Comparison of ENCODE assay signal across 7 cellular contexts in genomic region chr2:29196792-29197788, GRCh38.
A peak's percentile ranks its signal among the peaks of the same experiment; 100 is the strongest.
DNase-seq lines count a peak whose midpoint lies in the region; ATAC-seq and TF ChIP-seq lines count a peak whose summit lies in the region.

No MANE protein-coding gene starts in this region.

- intact Hi-C loops in tibial artery (cut with DNase I; ENCODE audit: low total_unique reads) = loop anchor here (2.0 kb wide), 1 partner anchor 238 kb away; no protein-coding TSS in a partner anchor

- no peaks in the 10 kb centered on the region for H3K9me3 ChIP-seq in Peyer's patch
- H3K9me3 ChIP-seq in tibial artery = no peaks in the 10 kb centered on the region

- H3K27me3 ChIP-seq in Peyer's patch = no peaks in the 10 kb centered on the region
- no peaks in the 10 kb centered on the region for H3K27me3 ChIP-seq in tibial artery

- peak; percentile 62 for ATAC-seq in omental fat pad (ENCODE audit: low FRiP score)

- H3K4me1 ChIP-seq in Peyer's patch = no peaks in the 10 kb centered on the region
- H3K4me1 ChIP-seq in tibial artery = no peaks in the 10 kb centered on the region

- peak; percentile 61 for DNase-seq in KBM-7
- DNase-seq in Peyer's patch = peak; percentile 62 to 86 (median 69)
- DNase-seq in activated T-helper 1 cell treated with Interleukin-2 at 50 U/mL for 16 hours (ENCODE audit: low read depth) = peak; percentile 53
- DNase-seq in fibroblast of villous mesenchyme (ENCODE audit: low read depth) = peak; percentile 60
- DNase-seq in omental fat pad (ENCODE audit: low spot score) = peak; percentile 55
- DNase-seq in tibial artery = peak in 1 of 2 donors; percentile 51

- H3K4me3 ChIP-seq in GM12875 (ENCODE audit: low read depth, low read length) (no peak overlapping the region), Peyer's patch (no peak overlapping the region), fibroblast of villous mesenchyme (ENCODE audit: low read depth, low read length) (no peak overlapping the region), tibial artery (no peak overlapping the region)

- TF ChIP-seq POLR2A in Peyer's patch (IDR thresholded peaks at IDR 0.05) = no peak

- H3K36me3 ChIP-seq in Peyer's patch (no peaks in the 10 kb centered on the region), tibial artery (peaks cover 0 to 2% (median 0%) of the 10 kb centered on the region in 3 donors)

- peak; percentile 85 for TF ChIP-seq CTCF in GM12875 (IDR thresholded peaks at IDR 0.05; ENCODE audit: borderline replicate concordance, insufficient read depth, low read depth, low read length)
- TF ChIP-seq CTCF in Peyer's patch (IDR thresholded peaks at IDR 0.05) = peak; percentile 46 to 78 (median 70)
- peak; percentile 80 for TF ChIP-seq CTCF in fibroblast of villous mesenchyme (IDR thresholded peaks at IDR 0.05; ENCODE audit: insufficient read depth, low read depth, low read length)
- TF ChIP-seq CTCF in omental fat pad (IDR thresholded peaks at IDR 0.05) = peak in 1 of 3 donors; percentile 33
- TF ChIP-seq CTCF in tibial artery (IDR thresholded peaks at IDR 0.05) = peak; percentile 77 to 81

- in situ Hi-C loops in KBM-7 (cut with MboI; ENCODE audit: low pct_unique_long_range_greater_than_20kb, low sequenced_read_pairs) = loop anchor here (25.0 kb wide), 1 partner anchor 385 kb away; the partner anchor contains the start of gene SPDYA

- H3K27ac ChIP-seq in Peyer's patch (no peak overlapping the region), tibial artery (no peak overlapping the region)
